In genomic region chr10:24872790-24873182, GRCh38 we compare ENCODE assay signal across 18 cellular contexts.
DNase-seq lines count a peak whose midpoint lies in the region; ATAC-seq and TF ChIP-seq lines count a peak whose summit lies in the region.
"Had no signal": no experiment of that assay in that cellular context is flagged by ENCODE, and none has a peak within 500 bp of the region (broad histone marks: within the 10 kb centered on the region; RNA-seq: fewer than 3 reads in every experiment).

No MANE protein-coding gene starts in this region.

- peaks cover 3% of the 10 kb centered on the region for H3K9me3 ChIP-seq in A673 (ENCODE audit: low read depth, low read length, poor library complexity, severe bottlenecking)
- no peaks in the 10 kb centered on the region for H3K9me3 ChIP-seq in adrenal gland (replicated peaks in 1 of 3)
- no peaks in the 10 kb centered on the region for H3K9me3 ChIP-seq in osteoblast (ENCODE audit: low read depth, low read length)
- H3K9me3 ChIP-seq: HAP-1, left ventricle myocardium inferior had no signal

- 77 to 84% (median 82%) methylated on average over 3 of the region's 3 CpGs for WGBS in adrenal gland, 4 donors

- H3K27me3 ChIP-seq in A673 (replicated peaks; ENCODE audit: insufficient read depth, low read depth, low read length, poor library complexity) (no peaks in the 10 kb centered on the region), adrenal gland (no peaks in the 10 kb centered on the region), osteoblast (ENCODE audit: insufficient read depth, low read length) (no peaks in the 10 kb centered on the region)

- ATAC-seq in HG03565 (IDR thresholded peaks at IDR 0.05; ENCODE audit: unreplicated experiment) (no peak), HG02973 (IDR thresholded peaks at IDR 0.05; ENCODE audit: unreplicated experiment) (no peak), GM18517 (IDR thresholded peaks at IDR 0.05; ENCODE audit: unreplicated experiment) (no peak)
- ATAC-seq: activated CD8-positive, alpha-beta T cell treated with anti-CD3 and anti-CD28 coated beads, Interleukin-2, amount 10 ng/mL, durations not matched to agents 7 days and 5 days; CD8-positive, alpha-beta T cell; stimulated activated naive B cell treated with anti-CD40 and anti-IgM and Interleukin-4, amounts not matched to agents 10 μg/mL and 1 μg/mL and 100 μg/mL, for 72 hours had no signal

- H3K27ac ChIP-seq in A673 (ENCODE audit: low read depth, low read length, poor library complexity, severe bottlenecking) (peak overlapping the region; percentile 62), adrenal gland (peak overlapping the region in 4 of 5 donors; percentile 48 to 79 (median 64)), epithelial cell of prostate (peak overlapping the region; percentile 56), osteoblast (ENCODE audit: low read depth, low read length) (peak overlapping the region; percentile 75)

- H2AFZ ChIP-seq in osteoblast (ENCODE audit: low read length) = no peak overlapping the region

- H3K4me2 ChIP-seq in osteoblast (ENCODE audit: insufficient read depth, low read length) = peak overlapping the region; percentile 70

- H3K4me3 ChIP-seq in A673 (ENCODE audit: low read depth, low read length, poor library complexity, severe bottlenecking) = no peak overlapping the region
- H3K4me3 ChIP-seq in adrenal gland = no peak overlapping the region
- no peak overlapping the region for H3K4me3 ChIP-seq in osteoblast (ENCODE audit: insufficient read depth, low read length)
- H3K4me3 ChIP-seq: HAP-1, left ventricle myocardium inferior had no signal

- H3K79me2 ChIP-seq in osteoblast (ENCODE audit: insufficient read depth, low read length) = no peaks in the 10 kb centered on the region

- POLR2A ChIA-PET in A673 (lab: Charles Lee; ENCODE audit: low non-redundant PET) = no interaction called here

- DNase-seq in A673 (ENCODE audit: low spot score) (no peak), adrenal gland (no peak), epithelial cell of prostate (ENCODE audit: low read depth, low spot score) (no peak), osteoblast (ENCODE audit: insufficient read length, low spot score, missing footprints) (no peak), kidney glomerular epithelial cell (lab: John Stamatoyannopoulos, UW) (no peak)
- DNase-seq: activated CD8-positive, alpha-beta T cell treated with anti-CD3 and anti-CD28 coated beads, Interleukin-2, amount 10 ng/mL, durations not matched to agents 7 days and 5 days; activated naive CD8-positive, alpha-beta T cell treated with anti-CD3 and anti-CD28 coated beads for 36 hours; activated T-cell treated with anti-CD3 and anti-CD28 coated beads, Interleukin-2, amount 50 U/mL, for 48 hours; CD8-positive, alpha-beta T cell; DND-41; left ventricle myocardium inferior; NCI-H345; stimulated activated CD4-positive, alpha-beta T cell treated with anti-CD3 and anti-CD28 coated beads, Interleukin-12 subunit alpha, Interleukin-12 subunit beta, amount 100 ng/mL, for 4 hours; stimulated activated naive B cell treated with anti-CD40 and anti-IgM and Interleukin-4, amounts not matched to agents 10 μg/mL and 1 μg/mL and 100 μg/mL, for 72 hours had no signal

- no TSS peak for BruUV-seq in A673 (replicated peaks; lab: Mats Ljungman, UMichigan)

- TF ChIP-seq CTCF in A673 (conservative IDR thresholded peaks at IDR 0.05; ENCODE audit: low read depth, low read length) (no peak), adrenal gland (IDR thresholded peaks at IDR 0.05) (no peak), osteoblast (IDR thresholded peaks at IDR 0.05; ENCODE audit: extremely low read depth, low read depth, low read length) (no peak)

- CTCF ChIA-PET in A673 (lab: Charles Lee) = no interaction called here

- H3K4me1 ChIP-seq in A673 (ENCODE audit: insufficient read depth, low read length, poor library complexity, severe bottlenecking) (peaks cover 29% of the 10 kb centered on the region), adrenal gland (replicated peaks in 1 of 2) (peaks cover 16 to 33% of the 10 kb centered on the region in 2 donors), osteoblast (ENCODE audit: insufficient read depth, low read length) (peaks cover 26% of the 10 kb centered on the region)

- intact Hi-C loops in A673 (cut with micrococcal nuclease; ENCODE audit: unreplicated experiment) = no loop called here
- intact Hi-C loops in adrenal gland (cut with DNase I) = no loop called here

- H4K20me1 ChIP-seq in osteoblast (ENCODE audit: insufficient read depth, low read length) = no peaks in the 10 kb centered on the region

- no peak for TF ChIP-seq POLR2A in adrenal gland (IDR thresholded peaks at IDR 0.05)

- H3K36me3 ChIP-seq in A673 (ENCODE audit: insufficient read depth, low read length, poor library complexity, severe bottlenecking) = no peaks in the 10 kb centered on the region
- H3K36me3 ChIP-seq in adrenal gland (replicated peaks in 1 of 2) = no peaks in the 10 kb centered on the region
- no peaks in the 10 kb centered on the region for H3K36me3 ChIP-seq in osteoblast (ENCODE audit: insufficient read depth, low read length)
- H3K36me3 ChIP-seq: HAP-1, left ventricle myocardium inferior had no signal
